In genomic region chr3:15616053-15616452, GRCh38 we compare ENCODE assay signal across 25 cellular contexts. TPM values are rescaled to one million over a fixed set of nuclear protein-coding genes. Genes with fewer than 3 reads are reported as not detected.
DNase-seq lines count a peak whose midpoint lies in the region; TF ChIP-seq lines count a peak whose summit lies in the region.
"Had no signal": no experiment of that assay in that cellular context is flagged by ENCODE, and none has a peak within 500 bp of the region (broad histone marks: within the 10 kb centered on the region; RNA-seq: fewer than 3 reads in every experiment).

No MANE protein-coding gene starts in this region.

- H3K4me3 Mint-ChIP-seq in MCF 10A (ENCODE audit: unreplicated experiment) = no peak overlapping the region
- H3K4me3 Mint-ChIP-seq: activated naive CD4-positive, alpha-beta T cell treated with anti-CD3 and anti-CD28 coated beads, Interleukin-2, amount 10 ng/mL, durations not matched to agents 7 days and 5 days; neural crest cell had no signal

- peaks cover 6% of the 10 kb centered on the region for H3K4me1 Mint-ChIP-seq in MCF 10A (ENCODE audit: insufficient read depth, unreplicated experiment)
- H3K4me1 Mint-ChIP-seq: activated naive CD4-positive, alpha-beta T cell treated with anti-CD3 and anti-CD28 coated beads, Interleukin-2, amount 10 ng/mL, durations not matched to agents 7 days and 5 days; neural crest cell had no signal

- H3K27ac Mint-ChIP-seq in MCF 10A (ENCODE audit: low read depth, unreplicated experiment) = peak overlapping the region; percentile 54
- H3K27ac Mint-ChIP-seq: activated naive CD4-positive, alpha-beta T cell treated with anti-CD3 and anti-CD28 coated beads, Interleukin-2, amount 10 ng/mL, durations not matched to agents 7 days and 5 days; progenitor cell of endocrine pancreas had no signal

- no peak for TF ChIP-seq POLR2A in breast epithelium (IDR thresholded peaks at IDR 0.05)
- no peak for TF ChIP-seq POLR2A in adrenal gland (IDR thresholded peaks at IDR 0.05)

- 75 to 85% (median 79%) methylated on average over 6 of the region's 6 CpGs for WGBS in adrenal gland, 4 donors

- no peaks in the 10 kb centered on the region for H3K79me2 ChIP-seq in fibroblast of lung (ENCODE audit: control insufficient read depth, insufficient read depth, low read length)

- no peaks in the 10 kb centered on the region for H3K9me3 Mint-ChIP-seq in MCF 10A (ENCODE audit: unreplicated experiment)

- H3K4me2 ChIP-seq in fibroblast of lung (ENCODE audit: extremely low read depth, insufficient read depth, low read length) = no peak overlapping the region

- no peak overlapping the region for H2AFZ ChIP-seq in fibroblast of lung (ENCODE audit: low read length)

- no peaks in the 10 kb centered on the region for H3K27me3 Mint-ChIP-seq in MCF 10A (ENCODE audit: insufficient read depth, unreplicated experiment)
- H3K27me3 Mint-ChIP-seq: progenitor cell of endocrine pancreas had no signal

- no peak overlapping the region for H3K4me3 ChIP-seq in breast epithelium
- H3K4me3 ChIP-seq in fibroblast of lung (replicated peaks in 1 of 4; ENCODE audit: control extremely low read depth in 1 of 4, insufficient read depth in 1 of 4, low read depth in 3 of 4, low read length in 4 of 4) = no peak overlapping the region
- no peak overlapping the region for H3K4me3 ChIP-seq in adrenal gland
- H3K4me3 ChIP-seq: ascending aorta, colonic mucosa, esophagus squamous epithelium, GM12878, transverse colon had no signal

- H3K27me3 ChIP-seq in breast epithelium (no peaks in the 10 kb centered on the region), fibroblast of lung (ENCODE audit: control insufficient read depth, insufficient read depth, low read length) (no peaks in the 10 kb centered on the region), adrenal gland (no peaks in the 10 kb centered on the region)
- H3K27me3 ChIP-seq: ascending aorta, colonic mucosa, esophagus squamous epithelium, transverse colon had no signal

- peak; percentile 55 for DNase-seq in MCF 10A (ENCODE audit: unreplicated experiment)
- DNase-seq in breast epithelium (ENCODE audit: low spot score in 2 of 2) = no peak
- DNase-seq in amniotic epithelial cell (ENCODE audit: low read depth) = peak; percentile 82
- DNase-seq in fibroblast of lung (ENCODE audit: low read depth in 2 of 2) = peak; percentile 49 to 78
- no peak for DNase-seq in adrenal gland
- no peak for DNase-seq in activated CD4-positive, alpha-beta T cell treated with anti-CD3 and anti-CD28 coated beads for 1 hour
- DNase-seq in stimulated activated naive CD4-positive, alpha-beta T cell treated with Interleukin-2 at 50 U/mL for 16 hours (lab: John Stamatoyannopoulos, UW) = no peak
- DNase-seq in GM03348 (ENCODE audit: low spot score) = no peak
- DNase-seq: 8988T; activated CD4-positive, alpha-beta T cell treated with anti-CD3 and anti-CD28 coated beads, Interleukin-2, amount 50 U/mL, for 1 hour; activated naive CD4-positive, alpha-beta T cell treated with anti-CD3 and anti-CD28 coated beads, Interleukin-2, amount 10 ng/mL, durations not matched to agents 7 days and 5 days; colonic mucosa; DMS53; esophagus squamous epithelium; H7; mammary epithelial cell; NCI-H1092 treated with DMSO at 0.1 percent for 48 hours; NCI-H2029; NCI-H345; NCI-H82; transverse colon had no signal

- H3K36me3 ChIP-seq in breast epithelium = no peaks in the 10 kb centered on the region
- H3K36me3 ChIP-seq in fibroblast of lung (ENCODE audit: control insufficient read depth, insufficient read depth, low read length) = no peaks in the 10 kb centered on the region
- no peaks in the 10 kb centered on the region for H3K36me3 ChIP-seq in adrenal gland (replicated peaks in 1 of 2)
- H3K36me3 ChIP-seq: ascending aorta, colonic mucosa had no signal

- POLR2A ChIA-PET in MCF 10A (lab: Yijun Ruan, JAX) = interaction anchor here (1.8 kb wide), 1 partner anchor 11 kb away, joined by 6 read pairs; no protein-coding TSS in a partner anchor

- CTCF ChIA-PET in MCF 10A (lab: Yijun Ruan, JAX) = interaction anchor here (0.7 kb wide), 1 partner anchor 671 kb away, joined by 3 read pairs; no protein-coding TSS in a partner anchor

- no TSS peak for BruUV-seq in MCF 10A (replicated peaks; lab: Mats Ljungman, UMichigan)

- H3K36me3 Mint-ChIP-seq in MCF 10A (ENCODE audit: insufficient read depth, unreplicated experiment) = peaks cover 5% of the 10 kb centered on the region

- H3K4me1 ChIP-seq in breast epithelium = no peaks in the 10 kb centered on the region
- H3K4me1 ChIP-seq in fibroblast of lung (ENCODE audit: control insufficient read depth, extremely low read depth, insufficient read depth, low read length) = no peaks in the 10 kb centered on the region
- peaks cover 5 to 26% of the 10 kb centered on the region in 2 donors for H3K4me1 ChIP-seq in adrenal gland (replicated peaks in 1 of 2)
- H3K4me1 ChIP-seq: ascending aorta, colonic mucosa had no signal

- peaks cover 3 to 4% of the 10 kb centered on the region in 2 donors for H3K9me3 ChIP-seq in breast epithelium
- no peaks in the 10 kb centered on the region for H3K9me3 ChIP-seq in fibroblast of lung (ENCODE audit: control insufficient read depth, insufficient read depth, low read depth, low read length)
- H3K9me3 ChIP-seq in adrenal gland (replicated peaks in 1 of 3) = no peaks in the 10 kb centered on the region
- H3K9me3 ChIP-seq: colonic mucosa had no signal

- H4K20me1 ChIP-seq in fibroblast of lung (ENCODE audit: control insufficient read depth, extremely low read depth, insufficient read depth, low read length) = no peaks in the 10 kb centered on the region

- TF ChIP-seq CTCF in MCF 10A (IDR thresholded peaks at IDR 0.05; ENCODE audit: unreplicated experiment) (no peak), breast epithelium (IDR thresholded peaks at IDR 0.05) (no peak), fibroblast of lung (conservative IDR thresholded peaks at IDR 0.05 in 1 of 2, IDR thresholded peaks at IDR 0.05 in 1 of 2; ENCODE audit: low read depth in 1 of 2, low read length in 2 of 2) (no peak), adrenal gland (IDR thresholded peaks at IDR 0.05) (no peak)

- no peak overlapping the region for H3K9ac ChIP-seq in fibroblast of lung (ENCODE audit: insufficient read depth, low read length)

- no peak overlapping the region for H3K27ac ChIP-seq in breast epithelium
- H3K27ac ChIP-seq in fibroblast of lung (ENCODE audit: insufficient read depth, low read length) = no peak overlapping the region
- peak overlapping the region in 2 of 5 donors; percentile 7 to 54 for H3K27ac ChIP-seq in adrenal gland
- H3K27ac ChIP-seq: ascending aorta, colonic mucosa, esophagus squamous epithelium, transverse colon had no signal

- intact Hi-C loops in MCF 10A (cut with micrococcal nuclease) = no loop called here
- intact Hi-C loops in breast epithelium (cut with DNase I; ENCODE audit: low total_unique reads) = no loop called here
- intact Hi-C loops in adrenal gland (cut with DNase I) = no loop called here

RNA-seq across cellular contexts. Expression of gene BTD, which starts 14.5 kb away (rescaled TPM):
- 5.9 and 7.2 TPM in 2 replicates for total RNA-seq in MCF 10A (2022)
- total RNA-seq in breast epithelium = 10 to 100 TPM; 30.2 to 89.8 (median 35.1) TPM
- total RNA-seq in fibroblast of lung = 18.0 and 24.9 TPM in 2 replicates
- polyA plus RNA-seq in fibroblast of lung = 19.1 and 24.4 TPM in 2 replicates
- 13.7 and 18.6 TPM in 2 replicates for polyA plus RNA-seq in fibroblast of lung (2012)
- 12.3 and 24.7 TPM in 2 replicates for polyA minus RNA-seq in fibroblast of lung (ENCODE audit: low replicate concordance)
- total RNA-seq in adrenal gland = 100 to 1,000 TPM in 2 of 8 donors, 10 to 100 TPM in 6; 28.0 to 148 (median 67.2) TPM
- 10 to 100 TPM in 2 of 3 donors, 1 to 10 TPM in 1; 9.9 to 27.0 (median 26.1) TPM for polyA plus RNA-seq in adrenal gland

RNA-seq across cellular contexts. Expression of gene HACL1, which starts 14.7 kb away (rescaled TPM):
- total RNA-seq in MCF 10A (2022) (19.6 and 21.0 TPM in 2 replicates), breast epithelium (10 to 100 TPM; 27.7 to 40.3 (median 28.8) TPM), fibroblast of lung (16.4 and 20.6 TPM in 2 replicates), adrenal gland (10 to 100 TPM; 12.3 to 41.7 (median 25.7) TPM)
- polyA plus RNA-seq in fibroblast of lung (16.0 and 17.7 TPM in 2 replicates), adrenal gland (10 to 100 TPM; 12.8 to 25.0 (median 15.5) TPM)
- 9.8 and 13.6 TPM in 2 replicates for polyA plus RNA-seq in fibroblast of lung (2012)
- 4.1 and 7.7 TPM in 2 replicates for polyA minus RNA-seq in fibroblast of lung (ENCODE audit: low replicate concordance)

Comparison
In these comparisons a context has a peak if more than half of its experiments do, and no peak if none do; other contexts are left out.
1. DNase-seq: peak in MCF 10A (single experiment), amniotic epithelial cell (single experiment) and fibroblast of lung (2 of 2); none in breast epithelium (0 of 2), adrenal gland (0 of 7), activated CD4-positive, alpha-beta T cell treated with anti-CD3 and anti-CD28 coated beads for 1 hour (single experiment), stimulated activated naive CD4-positive, alpha-beta T cell treated with Interleukin-2 at 50 U/mL for 16 hours (single experiment) and GM03348 (single experiment).